9 cellular contexts compared by ENCODE assay signal in the genomic region with DNA sequence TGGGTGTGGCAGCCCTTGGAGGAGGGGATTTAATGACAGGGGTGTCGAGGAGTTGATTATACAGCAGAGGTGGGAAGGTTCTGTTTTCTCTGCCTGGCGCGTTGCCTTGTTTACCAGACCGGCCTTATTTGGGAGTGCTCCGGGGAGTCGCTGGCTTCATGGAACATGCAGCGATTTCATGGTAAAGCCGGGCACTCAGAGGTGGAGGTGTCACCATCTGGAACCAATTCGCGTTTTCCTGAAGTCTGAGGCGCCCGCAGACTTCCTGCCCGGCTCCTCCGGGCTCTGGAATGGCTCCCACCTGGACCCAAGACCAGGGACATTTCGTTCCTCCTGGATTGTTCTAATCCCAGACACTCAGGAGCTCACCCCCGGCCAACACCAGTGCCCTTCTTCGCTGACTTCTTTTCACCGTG.
DNase-seq lines count a peak whose midpoint lies in the region; ATAC-seq and TF ChIP-seq lines count a peak whose summit lies in the region.
"Had no signal": no experiment of that assay in that cellular context is flagged by ENCODE, and none has a peak within 500 bp of the region (broad histone marks: within the 10 kb centered on the region; RNA-seq: fewer than 3 reads in every experiment).

No MANE protein-coding gene starts in this region.

- no peak overlapping the region for H3K4me3 ChIP-seq in gastroesophageal sphincter
- H3K4me3 ChIP-seq in spleen: no peak overlapping the region

- peak; percentile 79 for ATAC-seq in gastroesophageal sphincter
- ATAC-seq: Panc1 had no signal

- H3K9me3 ChIP-seq in gastroesophageal sphincter (no peaks in the 10 kb centered on the region), spleen (no peaks in the 10 kb centered on the region)

- intact Hi-C loops in spleen (cut with DNase I; ENCODE audit: low total_unique reads): no loop called here

- TF ChIP-seq POLR2A in gastroesophageal sphincter (IDR thresholded peaks at IDR 0.05) (no peak), spleen (IDR thresholded peaks at IDR 0.05) (no peak)

- H3K36me3 ChIP-seq in gastroesophageal sphincter (no peaks in the 10 kb centered on the region), spleen (no peaks in the 10 kb centered on the region)

- H3K27ac ChIP-seq in gastroesophageal sphincter: peak overlapping the region; percentile 88 to 90 (median 88)
- H3K27ac ChIP-seq in spleen: no peak overlapping the region

- peak; percentile 42 for TF ChIP-seq EP300 in gastroesophageal sphincter (IDR thresholded peaks at IDR 0.05)

- DNase-seq in M059J (ENCODE audit: low read depth): peak; percentile 48
- peak; percentile 76 for DNase-seq in NCI-H345 (lab: John Stamatoyannopoulos, UW)
- DNase-seq in spleen: peak; percentile 59
- DNase-seq in amygdala (lab: John Stamatoyannopoulos, UW): no peak
- DNase-seq in NCI-H2107 treated with DMSO at 0.1 percent for 48 hours (lab: John Stamatoyannopoulos, UW; ENCODE audit: unreplicated experiment): no peak
- DNase-seq in stimulated activated CD4-positive, alpha-beta T cell treated with anti-CD3 and anti-CD28 coated beads, Interleukin-2, amount 100 ng/mL, for 48 hours: no peak
- DNase-seq: naive B cell had no signal

- H3K4me1 ChIP-seq in gastroesophageal sphincter: peaks cover 10 to 97% (median 41%) of the 10 kb centered on the region in 3 donors
- H3K4me1 ChIP-seq in spleen: peaks cover 0 to 4% (median 0%) of the 10 kb centered on the region in 6 donors

- WGBS in gastroesophageal sphincter (ENCODE audit: low coverage in 1 of 2), 2 donors: 35 to 49% methylated on average over 5 to 11 of the region's 18 CpGs
- 75 to 82% (median 76%) methylated on average over 18 of the region's 18 CpGs for WGBS in spleen, 5 donors

- H3K27me3 ChIP-seq in gastroesophageal sphincter: no peaks in the 10 kb centered on the region
- peaks cover 0 to 25% (median 0%) of the 10 kb centered on the region in 7 donors for H3K27me3 ChIP-seq in spleen (replicated peaks in 1 of 7)

- TF ChIP-seq CTCF in gastroesophageal sphincter (IDR thresholded peaks at IDR 0.05) (no peak), spleen (IDR thresholded peaks at IDR 0.05 in 8 of 11, conservative IDR thresholded peaks at IDR 0.05 in 3 of 11) (no peak)

Comparison
In these comparisons a context has a peak if more than half of its experiments do, and no peak if none do; other contexts are left out.
1. DNase-seq: peak in M059J (single experiment), NCI-H345 (single experiment) and spleen (single experiment); none in amygdala (0 of 56), NCI-H2107 treated with DMSO at 0.1 percent for 48 hours (single experiment) and stimulated activated CD4-positive, alpha-beta T cell treated with anti-CD3 and anti-CD28 coated beads, Interleukin-2, amount 100 ng/mL, for 48 hours (0 of 2).
2. H3K27ac ChIP-seq: peak in gastroesophageal sphincter (4 of 4); none in spleen (0 of 8).